8 cellular contexts compared by ENCODE assay signal in the genomic region with DNA sequence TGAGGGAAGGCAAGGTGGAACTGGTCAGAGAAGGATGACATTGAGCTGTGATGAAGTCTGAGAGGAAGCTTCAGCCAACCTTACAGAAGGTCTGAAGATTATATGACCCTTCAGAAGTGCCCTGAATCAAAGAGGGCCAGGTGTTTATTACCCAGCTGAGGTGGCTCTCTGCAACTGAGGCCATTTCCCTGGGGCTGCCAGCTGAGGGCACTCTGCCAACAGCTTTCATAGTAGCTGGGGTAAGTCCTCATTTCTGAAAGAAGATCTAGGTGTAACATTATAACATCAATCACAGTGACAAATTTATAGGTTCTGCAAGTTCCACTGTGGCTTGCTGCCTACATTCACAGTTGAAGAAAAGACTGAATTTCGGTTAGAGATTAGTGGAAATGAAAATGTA. TPM values are rescaled to one million over a fixed set of nuclear protein-coding genes. Genes with fewer than 3 reads are reported as not detected.
DNase-seq lines count a peak whose midpoint lies in the region; ATAC-seq, FAIRE-seq and TF ChIP-seq lines count a peak whose summit lies in the region.
"Not testable (repeated sequence)": the region's sequence is repeated elsewhere in the genome, so short reads cannot be mapped to it uniquely, and the experiment has no call there.

No MANE protein-coding gene starts in this region.

- not testable (repeated sequence) for H3K27ac ChIP-seq in endothelial cell of umbilical vein (ENCODE audit: insufficient read depth, low read depth, low read length); left lung

- not testable (repeated sequence) for H3K4me2 ChIP-seq in endothelial cell of umbilical vein (ENCODE audit: insufficient read depth, low read length)

- not testable (repeated sequence) for TF ChIP-seq POLR2A in endothelial cell of umbilical vein (IDR thresholded peaks at IDR 0.05; ENCODE audit: low read depth, low read length)

- not testable (repeated sequence) for H3K4me3 ChIP-seq in endothelial cell of umbilical vein (replicated peaks in 1 of 3; ENCODE audit: insufficient read depth in 1 of 3, low read depth in 1 of 3, low read length in 3 of 3); left lung

- not testable (repeated sequence) for H3K9ac ChIP-seq in endothelial cell of umbilical vein (replicated peaks; ENCODE audit: extremely low read depth, insufficient read depth, low read length)

- DNase-seq in WTC11 (ENCODE audit: low spot score); endothelial cell of umbilical vein (ENCODE audit: low read depth, low spot score); left lung; stimulated activated naive CD8-positive, alpha-beta T cell treated with anti-CD3 and anti-CD28 coated beads, Interleukin-15, amount 100 ng/mL, for 72 hours: not testable (repeated sequence)

- not testable (repeated sequence) for H3K36me3 ChIP-seq in endothelial cell of umbilical vein (ENCODE audit: control insufficient read depth in 2 of 2, extremely low read depth in 1 of 2, insufficient read depth in 2 of 2, low read length in 2 of 2); left lung

- TF ChIP-seq CTCF in WTC11 (IDR thresholded peaks at IDR 0.05); endothelial cell of umbilical vein (IDR thresholded peaks at IDR 0.05; ENCODE audit: extremely low read depth in 1 of 2, insufficient read depth in 1 of 2, low read depth in 1 of 2, low read length in 2 of 2); left lung (IDR thresholded peaks at IDR 0.05): not testable (repeated sequence)

- not testable (repeated sequence) for H3K9me1 ChIP-seq in endothelial cell of umbilical vein (replicated peaks; ENCODE audit: control insufficient read depth, extremely low read depth, insufficient read depth, low read length)

- H3K4me1 ChIP-seq in endothelial cell of umbilical vein (ENCODE audit: control insufficient read depth, extremely low read depth, insufficient read depth, low read length); left lung: not testable (repeated sequence)

- not testable (repeated sequence) for H3K4me1 Mint-ChIP-seq in WTC11; activated T-helper 17 cell treated with anti-CD3 and anti-CD28 coated beads, Interleukin-2, amount 50 U/mL, for 72 hours; stimulated activated naive CD8-positive, alpha-beta T cell treated with anti-CD3 and anti-CD28 coated beads, Interleukin-15, amount 100 ng/mL, for 72 hours

- H3K79me2 ChIP-seq in endothelial cell of umbilical vein (ENCODE audit: control insufficient read depth, insufficient read depth, low read length) = not testable (repeated sequence)

- H3K9me3 Mint-ChIP-seq in WTC11; activated T-helper 17 cell treated with anti-CD3 and anti-CD28 coated beads, Interleukin-2, amount 50 U/mL, for 72 hours; stimulated activated naive CD8-positive, alpha-beta T cell treated with anti-CD3 and anti-CD28 coated beads, Interleukin-15, amount 100 ng/mL, for 72 hours: not testable (repeated sequence)

- dilution Hi-C loops in endothelial cell of umbilical vein (cut with MboI; ENCODE audit: extremely low pct_ligation_motif_present, low sequenced_read_pairs) = not testable (repeated sequence)

- H3K36me3 Mint-ChIP-seq in WTC11; activated T-helper 17 cell treated with anti-CD3 and anti-CD28 coated beads, Interleukin-2, amount 50 U/mL, for 72 hours (ENCODE audit: low read depth): not testable (repeated sequence)

- not testable (repeated sequence) for H3K4me3 Mint-ChIP-seq in WTC11; activated T-helper 17 cell treated with anti-CD3 and anti-CD28 coated beads, Interleukin-2, amount 50 U/mL, for 72 hours; stimulated activated naive CD8-positive, alpha-beta T cell treated with anti-CD3 and anti-CD28 coated beads, Interleukin-15, amount 100 ng/mL, for 72 hours

- not testable (repeated sequence) for H3K27ac Mint-ChIP-seq in WTC11; activated T-helper 17 cell treated with anti-CD3 and anti-CD28 coated beads, Interleukin-2, amount 50 U/mL, for 72 hours; stimulated activated naive CD8-positive, alpha-beta T cell treated with anti-CD3 and anti-CD28 coated beads, Interleukin-15, amount 100 ng/mL, for 72 hours

- not testable (repeated sequence) for H3K9me3 ChIP-seq in endothelial cell of umbilical vein (replicated peaks; ENCODE audit: control insufficient read depth, insufficient read depth, low read length); left lung

- not testable (repeated sequence) for H4K20me1 ChIP-seq in endothelial cell of umbilical vein (replicated peaks; ENCODE audit: control insufficient read depth, extremely low read depth, insufficient read depth, low read length)

- POLR2A ChIA-PET in WTC11 (lab: Charles Lee); endothelial cell of umbilical vein (lab: Charles Lee): not testable (repeated sequence)

- ATAC-seq in GM21723 (IDR thresholded peaks at IDR 0.05; ENCODE audit: unreplicated experiment) (peak; percentile 54), HG02759 (IDR thresholded peaks at IDR 0.05; ENCODE audit: unreplicated experiment) (peak; percentile 63), WTC11 (peak; percentile 87), left lung (peak; percentile 21)
- ATAC-seq in activated T-helper 17 cell treated with anti-CD3 and anti-CD28 coated beads, Interleukin-2, amount 50 U/mL, for 72 hours (replicated peaks) = peak; percentile 56
- ATAC-seq in stimulated activated naive CD8-positive, alpha-beta T cell treated with anti-CD3 and anti-CD28 coated beads, Interleukin-15, amount 100 ng/mL, for 72 hours = peak; percentile 50

- intact Hi-C loops in endothelial cell of umbilical vein (cut with micrococcal nuclease); left lung (cut with DNase I): not testable (repeated sequence)

- H3K27me3 ChIP-seq in endothelial cell of umbilical vein (ENCODE audit: control insufficient read depth in 2 of 2, insufficient read depth in 2 of 2, low read length in 2 of 2); left lung: not testable (repeated sequence)

- H3K27me3 Mint-ChIP-seq in WTC11 (ENCODE audit: low read depth); activated T-helper 17 cell treated with anti-CD3 and anti-CD28 coated beads, Interleukin-2, amount 50 U/mL, for 72 hours; stimulated activated naive CD8-positive, alpha-beta T cell treated with anti-CD3 and anti-CD28 coated beads, Interleukin-15, amount 100 ng/mL, for 72 hours: not testable (repeated sequence)

- not testable (repeated sequence) for BruUV-seq in endothelial cell of umbilical vein (replicated peaks; lab: Mats Ljungman, UMichigan)

- CTCF ChIA-PET in WTC11 (lab: Charles Lee); endothelial cell of umbilical vein (lab: Charles Lee): not testable (repeated sequence)

- FAIRE-seq in G401.6 (lab: Jason Lieb, UNC) = peak; percentile 8
- FAIRE-seq in endothelial cell of umbilical vein (lab: Jason Lieb, UNC) = peak; percentile 75

- H2AFZ ChIP-seq in endothelial cell of umbilical vein (ENCODE audit: low read depth, low read length) = not testable (repeated sequence)

RNA-seq across cellular contexts. Expression of a gene that starts 46.0 kb away (rescaled TPM):
- total RNA-seq in WTC11 (2021) = 1.0 to 1.6 TPM (median 1.2 TPM) in 3 replicates
- under 1 TPM; 0.37 to 0.50 TPM for total RNA-seq in activated T-helper 17 cell treated with anti-CD3 and anti-CD28 coated beads, Interleukin-2, amount 50 U/mL, for 72 hours
- 1.3 and 1.6 TPM in 2 replicates for total RNA-seq in endothelial cell of umbilical vein
- polyA plus RNA-seq in endothelial cell of umbilical vein = 1.4 and 1.9 TPM in 2 replicates
- polyA plus RNA-seq in endothelial cell of umbilical vein (2011; cell fraction: cytosol; rRNA removed) = 1.5 and 2.2 TPM in 2 replicates
- polyA plus RNA-seq in endothelial cell of umbilical vein (2011; cell fraction: nucleus; rRNA removed) = 3.3 TPM in 2 replicates
- polyA plus RNA-seq in endothelial cell of umbilical vein (2012) = 1.3 and 1.7 TPM in 2 replicates
- polyA minus RNA-seq in endothelial cell of umbilical vein = 1.7 TPM in 2 replicates
- 0.82 TPM for polyA minus RNA-seq in endothelial cell of umbilical vein (2011; cell fraction: cytosol; rRNA and poly(A)+ RNA removed)
- 1.9 and 2.1 TPM in 2 replicates for polyA minus RNA-seq in endothelial cell of umbilical vein (2011; cell fraction: nucleus; rRNA and poly(A)+ RNA removed)
- 1 to 10 TPM; 3.7 to 3.9 TPM for total RNA-seq in left lung

Comparison
In these comparisons a context has a peak if more than half of its experiments do, and no peak if none do; other contexts are left out.
1. ATAC-seq: peak in every context shown above with its lines; median percentile 87 in WTC11; 63 in HG02759; 56 in activated T-helper 17 cell treated with anti-CD3 and anti-CD28 coated beads, Interleukin-2, amount 50 U/mL, for 72 hours; 54 in GM21723; 50 in stimulated activated naive CD8-positive, alpha-beta T cell treated with anti-CD3 and anti-CD28 coated beads, Interleukin-15, amount 100 ng/mL, for 72 hours; 21 in left lung.